In the genomic region with DNA sequence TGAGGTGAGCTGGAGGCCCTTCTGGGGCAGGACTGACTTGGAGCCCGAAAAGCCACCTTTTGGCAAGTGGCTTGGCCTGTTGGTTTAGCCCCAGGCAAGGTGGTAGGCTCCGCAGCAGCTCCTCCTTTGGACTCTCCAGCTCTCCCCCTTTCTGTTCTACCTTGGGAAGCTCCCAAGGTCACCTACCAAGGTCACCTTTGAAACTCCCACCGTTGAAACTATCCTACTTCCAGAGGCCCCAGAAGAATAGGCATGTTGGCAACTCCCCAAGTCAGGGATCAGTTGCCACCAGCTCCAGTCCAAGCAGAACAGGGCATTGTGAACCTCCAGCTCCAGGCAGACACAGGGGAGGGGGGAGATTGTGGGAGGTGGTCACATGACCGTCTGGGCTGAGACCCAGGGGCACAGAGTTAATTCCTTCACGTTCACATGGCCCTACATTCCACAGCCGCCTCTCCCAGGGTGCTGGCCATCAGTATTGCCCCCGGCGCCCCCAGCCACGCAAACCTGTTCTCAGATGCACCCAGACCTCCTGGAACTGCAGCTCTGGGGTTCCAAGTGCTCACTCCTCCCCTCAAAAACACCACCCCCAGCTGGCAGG, we compare ENCODE assay signal across 11 cellular contexts. TPM values are rescaled to one million over a fixed set of nuclear protein-coding genes. Genes with fewer than 3 reads are reported as not detected.
DNase-seq lines count a peak whose midpoint lies in the region; ATAC-seq, FAIRE-seq and TF ChIP-seq lines count a peak whose summit lies in the region.
"Had no signal": no experiment of that assay in that cellular context is flagged by ENCODE, and none has a peak within 500 bp of the region (broad histone marks: within the 10 kb centered on the region; RNA-seq: fewer than 3 reads in every experiment).

No MANE protein-coding gene starts in this region.

- H3K27ac ChIP-seq in adrenal gland (no peak overlapping the region), pancreas (peak overlapping the region; percentile 61 to 82 (median 70))
- H3K27ac ChIP-seq: colonic mucosa, SJSA1 had no signal

- DNase-seq in Ammon's horn (ENCODE audit: low spot score) (peak; percentile 82), adrenal gland (peak; percentile 43 to 83 (median 70)), left cardiac atrium (peak; percentile 69), pancreas (peak in 4 of 6 donors; percentile 80 to 84 (median 82)), NCI-H1436 treated with DMSO at 0.1 percent for 48 hours (lab: John Stamatoyannopoulos, UW) (no peak), cerebellum (ENCODE audit: low spot score) (no peak)
- DNase-seq: colonic mucosa had no signal

- H3K4me3 ChIP-seq in adrenal gland (no peak overlapping the region), pancreas (no peak overlapping the region)
- H3K4me3 ChIP-seq: colonic mucosa, SJSA1 had no signal

- intact Hi-C loops in adrenal gland (cut with DNase I): loop anchor here in 1 of 2 donors (5.0 kb wide), 1 partner anchor 47 kb away; no protein-coding TSS in a partner anchor
- intact Hi-C loops in left cardiac atrium (cut with DNase I): loop anchor here in 1 of 2 donors (5.0 kb wide), 1 partner anchor 47 kb away; no protein-coding TSS in a partner anchor
- intact Hi-C loops in pancreas (cut with DNase I): no loop called here

- no peaks in the 10 kb centered on the region for H3K36me3 ChIP-seq in adrenal gland (replicated peaks in 1 of 2)
- no peaks in the 10 kb centered on the region for H3K36me3 ChIP-seq in pancreas
- H3K36me3 ChIP-seq: colonic mucosa, SJSA1 had no signal

- TF ChIP-seq POLR2A in adrenal gland (IDR thresholded peaks at IDR 0.05): no peak

- H3K4me1 ChIP-seq in adrenal gland (replicated peaks in 1 of 2) (no peaks in the 10 kb centered on the region), pancreas (peaks cover 4 to 20% (median 11%) of the 10 kb centered on the region in 3 donors)
- H3K4me1 ChIP-seq: SJSA1 had no signal

- no peak for FAIRE-seq in pancreas (lab: Jason Lieb, UNC)
- FAIRE-seq: islet of Langerhans had no signal

- H3K27me3 ChIP-seq in adrenal gland (no peaks in the 10 kb centered on the region), pancreas (no peaks in the 10 kb centered on the region)
- H3K27me3 ChIP-seq: colonic mucosa, SJSA1 had no signal

- TF ChIP-seq CTCF in adrenal gland (IDR thresholded peaks at IDR 0.05) (no peak), pancreas (IDR thresholded peaks at IDR 0.05) (no peak)

- no peaks in the 10 kb centered on the region for H3K9me3 ChIP-seq in adrenal gland (replicated peaks in 1 of 3)
- H3K9me3 ChIP-seq in pancreas: no peaks in the 10 kb centered on the region
- H3K9me3 ChIP-seq: colonic mucosa, SJSA1 had no signal

- ATAC-seq in left cardiac atrium (peak; percentile 91 to 95), pancreas (peak; percentile 88 to 96 (median 92)), HG02763 (IDR thresholded peaks at IDR 0.05; ENCODE audit: unreplicated experiment) (no peak), GM21367 (IDR thresholded peaks at IDR 0.05; ENCODE audit: unreplicated experiment) (no peak)

- WGBS in adrenal gland, 4 donors: 52 to 66% (median 56%) methylated on average over 9 of the region's 9 CpGs
- WGBS in pancreas, 2 donors: 23 to 32% methylated on average over 9 of the region's 9 CpGs

RNA-seq across cellular contexts. Expression of a gene that starts 14.4 kb away (rescaled TPM):
- total RNA-seq in adrenal gland (100 to 1,000 TPM in 2 of 8 donors, 10 to 100 TPM in 6; 52.2 to 104 (median 86.0) TPM), left cardiac atrium (10 to 100 TPM; 41.4 to 47.5 TPM), pancreas (10 to 100 TPM; 15.4 to 32.2 (median 25.5) TPM), cerebellum (28.5 TPM)
- polyA plus RNA-seq in adrenal gland (1 to 10 TPM; 6.5 to 8.8 (median 8.3) TPM), pancreas (10 to 100 TPM in 1 of 2 donors, 1 to 10 TPM in 1; 6.2 to 13.7 TPM)

Comparison
In these comparisons a context has a peak if more than half of its experiments do, and no peak if none do; other contexts are left out.
1. DNase-seq: peak in Ammon's horn (single experiment), adrenal gland (7 of 7), left cardiac atrium (single experiment) and pancreas (4 of 6); none in NCI-H1436 treated with DMSO at 0.1 percent for 48 hours (single experiment) and cerebellum (single experiment).
2. H3K27ac ChIP-seq: peak in pancreas (4 of 4); none in adrenal gland (0 of 5).
3. ATAC-seq: peak in left cardiac atrium (2 of 2) and pancreas (4 of 4); none in HG02763 (single experiment) and GM21367 (single experiment).